In the genomic region with DNA sequence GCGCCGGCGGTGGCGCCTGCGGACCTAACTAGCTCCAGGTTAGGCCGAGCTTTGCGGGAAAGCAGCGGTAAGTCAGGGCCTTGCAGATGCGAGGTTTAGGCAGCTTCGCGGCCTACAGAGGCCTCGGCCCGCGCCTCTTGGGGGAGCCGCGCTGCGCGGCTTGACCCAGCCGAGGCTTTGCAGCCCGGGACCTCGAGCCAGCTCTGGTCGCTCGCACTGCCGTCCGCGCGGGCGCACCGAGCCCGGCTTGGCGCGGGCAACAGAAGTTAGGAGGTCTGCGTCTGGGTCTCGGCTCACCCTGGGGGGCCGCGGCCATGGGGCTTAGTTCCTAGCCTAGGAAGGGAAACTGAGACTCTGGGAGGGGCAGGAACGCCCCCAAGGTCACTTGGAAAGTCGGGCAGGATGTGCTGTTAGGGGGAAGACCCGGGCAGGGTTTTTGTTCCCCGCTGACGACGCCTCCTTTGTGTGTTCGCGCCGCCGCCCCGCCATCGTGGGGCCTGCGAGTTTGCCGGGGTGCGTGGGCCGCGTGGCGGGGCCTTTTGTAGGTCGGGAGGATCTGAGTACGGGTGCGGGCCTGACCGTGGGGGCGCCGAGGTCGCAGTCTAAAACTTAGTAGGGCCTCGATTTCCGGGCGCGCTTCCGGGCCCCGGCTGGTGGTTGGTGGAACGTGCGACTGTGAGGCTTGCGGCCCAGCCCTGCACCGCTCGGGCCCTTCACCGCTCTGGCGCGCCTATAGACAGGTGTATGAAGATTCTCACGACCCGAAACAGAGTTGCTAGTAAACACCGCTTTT, we compare ENCODE assay signal across 9 cellular contexts. TPM values are rescaled to one million over a fixed set of nuclear protein-coding genes. Genes with fewer than 3 reads are reported as not detected.
DNase-seq lines count a peak whose midpoint lies in the region; ATAC-seq, FAIRE-seq and TF ChIP-seq lines count a peak whose summit lies in the region.
"Had no signal": no experiment of that assay in that cellular context is flagged by ENCODE, and none has a peak within 500 bp of the region (broad histone marks: within the 10 kb centered on the region; RNA-seq: fewer than 3 reads in every experiment).

No MANE protein-coding gene starts in this region.

- peak overlapping the region; percentile 87 for H3K4me3 ChIP-seq in CD8-positive, alpha-beta memory T cell (ENCODE audit: low read length)
- peak overlapping the region; percentile 95 for H3K4me3 ChIP-seq in astrocyte (ENCODE audit: insufficient read depth, low read depth, low read length)

- H3K9ac ChIP-seq in astrocyte (ENCODE audit: low read length) = peak overlapping the region; percentile 92

- peak overlapping the region; percentile 92 to 98 (median 97) for H3K4me3 Mint-ChIP-seq in CD8-positive, alpha-beta memory T cell
- H3K4me3 Mint-ChIP-seq in T-helper 1 cell treated with Interleukin-12 subunit alpha and Interleukin-12 subunit beta and Interleukin-4 antibody, amounts not matched to agents 30 μg/mL and 1 μg/mL, for 36 hours = peak overlapping the region; percentile 94
- peak overlapping the region; percentile 99 for H3K4me3 Mint-ChIP-seq in astrocyte (ENCODE audit: unreplicated experiment)

- no peaks in the 10 kb centered on the region for H3K27me3 Mint-ChIP-seq in CD8-positive, alpha-beta memory T cell
- no peaks in the 10 kb centered on the region for H3K27me3 Mint-ChIP-seq in T-helper 1 cell treated with Interleukin-12 subunit alpha and Interleukin-12 subunit beta and Interleukin-4 antibody, amounts not matched to agents 30 μg/mL and 1 μg/mL, for 36 hours (ENCODE audit: low read depth)
- H3K27me3 Mint-ChIP-seq in astrocyte (ENCODE audit: low read depth, unreplicated experiment) = peaks cover 8% of the 10 kb centered on the region

- FAIRE-seq in astrocyte (lab: Jason Lieb, UNC) = no peak

- DNase-seq in CD8-positive, alpha-beta memory T cell = peak; percentile 67 to 85 (median 79)
- DNase-seq in astrocyte (ENCODE audit: low read depth) = no peak
- peak; percentile 64 for DNase-seq in iPS-NIHi7 (ENCODE audit: extremely low spot score)
- DNase-seq in stimulated activated CD4-positive, alpha-beta T cell treated with anti-CD3 and anti-CD28 coated beads, Interleukin-15, amount 100 ng/mL, for 48 hours (ENCODE audit: low read depth in 2 of 2) = peak; percentile 59 to 69
- no peak for DNase-seq in middle frontal gyrus (ENCODE audit: extremely low spot score, low spot score)

- H3K36me3 ChIP-seq in CD8-positive, alpha-beta memory T cell (ENCODE audit: insufficient read depth, low read length) = peaks cover 15% of the 10 kb centered on the region
- peaks cover 8% of the 10 kb centered on the region for H3K36me3 ChIP-seq in astrocyte (ENCODE audit: insufficient read depth, low read length)

- H3K27ac ChIP-seq in CD8-positive, alpha-beta memory T cell (ENCODE audit: low read depth, low read length) = peak overlapping the region; percentile 97
- H3K27ac ChIP-seq in astrocyte (ENCODE audit: low read depth, low read length) = peak overlapping the region; percentile 64

- H3K36me3 Mint-ChIP-seq in CD8-positive, alpha-beta memory T cell = peaks cover 0 to 51% (median 9%) of the 10 kb centered on the region in 3 donors
- peaks cover 30% of the 10 kb centered on the region for H3K36me3 Mint-ChIP-seq in T-helper 1 cell treated with Interleukin-12 subunit alpha and Interleukin-12 subunit beta and Interleukin-4 antibody, amounts not matched to agents 30 μg/mL and 1 μg/mL, for 36 hours (ENCODE audit: low read depth)
- H3K36me3 Mint-ChIP-seq in astrocyte (ENCODE audit: low read depth, unreplicated experiment) = peaks cover 28% of the 10 kb centered on the region

- peaks cover 68% of the 10 kb centered on the region for H3K79me2 ChIP-seq in astrocyte (ENCODE audit: insufficient read depth, low read length)

- peak overlapping the region; percentile 89 for H3K4me2 ChIP-seq in astrocyte (ENCODE audit: low read length)

- CTCF ChIA-PET in CD8-positive, alpha-beta memory T cell (lab: Charles Lee) = interaction anchor here (0.8 to 2.1 kb wide), 7 partner anchors 10 to 249 kb away, joined by 3 to 8 read pairs (median 7); a partner anchor contains a TSS

- H3K9me3 ChIP-seq in CD8-positive, alpha-beta memory T cell (ENCODE audit: low read length) = no peaks in the 10 kb centered on the region
- H3K9me3 ChIP-seq in astrocyte (ENCODE audit: insufficient read depth, low read depth, low read length) = no peaks in the 10 kb centered on the region

- peak overlapping the region; percentile 72 for H2AFZ ChIP-seq in astrocyte (ENCODE audit: low read depth, low read length)

- ATAC-seq in GM19351 (IDR thresholded peaks at IDR 0.05; ENCODE audit: unreplicated experiment) = peak; percentile 58
- ATAC-seq in HG03457 (IDR thresholded peaks at IDR 0.05; ENCODE audit: unreplicated experiment) = peak; percentile 36

- no peaks in the 10 kb centered on the region for H3K9me3 Mint-ChIP-seq in CD8-positive, alpha-beta memory T cell
- no peaks in the 10 kb centered on the region for H3K9me3 Mint-ChIP-seq in T-helper 1 cell treated with Interleukin-12 subunit alpha and Interleukin-12 subunit beta and Interleukin-4 antibody, amounts not matched to agents 30 μg/mL and 1 μg/mL, for 36 hours
- H3K9me3 Mint-ChIP-seq in astrocyte (ENCODE audit: unreplicated experiment) = peaks cover 4% of the 10 kb centered on the region

- H3K4me1 Mint-ChIP-seq in CD8-positive, alpha-beta memory T cell = peaks cover 47 to 68% (median 54%) of the 10 kb centered on the region in 3 donors
- H3K4me1 Mint-ChIP-seq in T-helper 1 cell treated with Interleukin-12 subunit alpha and Interleukin-12 subunit beta and Interleukin-4 antibody, amounts not matched to agents 30 μg/mL and 1 μg/mL, for 36 hours (ENCODE audit: low read depth) = peaks cover 35% of the 10 kb centered on the region
- peaks cover 9% of the 10 kb centered on the region for H3K4me1 Mint-ChIP-seq in astrocyte (ENCODE audit: low read depth, unreplicated experiment)

- H3K4me1 ChIP-seq in CD8-positive, alpha-beta memory T cell (ENCODE audit: insufficient read depth, low read length) = peaks cover 47% of the 10 kb centered on the region
- H3K4me1 ChIP-seq in astrocyte (ENCODE audit: insufficient read depth, low read length) = peaks cover 16% of the 10 kb centered on the region

- H4K20me1 ChIP-seq in astrocyte (ENCODE audit: insufficient read depth, low read length) = peaks cover 45% of the 10 kb centered on the region

- H3K27me3 ChIP-seq in CD8-positive, alpha-beta memory T cell (ENCODE audit: insufficient read depth, low read length, poor library complexity, severe bottlenecking) = no peaks in the 10 kb centered on the region
- H3K27me3 ChIP-seq in astrocyte (ENCODE audit: insufficient read depth, low read length) = no peaks in the 10 kb centered on the region

- no peak for TF ChIP-seq CTCF in astrocyte (IDR thresholded peaks at IDR 0.05; ENCODE audit: insufficient read depth, low read depth, low read length)

- peak overlapping the region; percentile 98 to 99 (median 98) for H3K27ac Mint-ChIP-seq in CD8-positive, alpha-beta memory T cell
- peak overlapping the region; percentile 95 for H3K27ac Mint-ChIP-seq in T-helper 1 cell treated with Interleukin-12 subunit alpha and Interleukin-12 subunit beta and Interleukin-4 antibody, amounts not matched to agents 30 μg/mL and 1 μg/mL, for 36 hours
- H3K27ac Mint-ChIP-seq in astrocyte (ENCODE audit: unreplicated experiment) = peak overlapping the region; percentile 86

- POLR2A ChIA-PET in CD8-positive, alpha-beta memory T cell (lab: Charles Lee) = interaction anchor here (0.5 to 2.3 kb wide), 19 partner anchors 9 to 757 kb away, joined by 3 to 18 read pairs (median 5); a partner anchor contains a TSS

RNA-seq across cellular contexts. Expression of a gene that starts 0.5 kb away (rescaled TPM):
- total RNA-seq in CD8-positive, alpha-beta memory T cell = 10 to 100 TPM; 95.4 to 98.1 TPM
- 94.8 TPM for polyA plus RNA-seq in CD8-positive, alpha-beta memory T cell
- total RNA-seq in astrocyte = 73.6 and 77.2 TPM in 2 replicates

RNA-seq across cellular contexts. Expression of a gene that starts 50.6 kb away (rescaled TPM):
- under 1 TPM in 1 of 2 experiments, not detected in 1; 0.07 TPM for total RNA-seq in CD8-positive, alpha-beta memory T cell
- not detected for polyA plus RNA-seq in CD8-positive, alpha-beta memory T cell
- total RNA-seq in astrocyte = not detected in 2 replicates
- total RNA-seq: glomerular endothelial cell had no signal

RNA-seq across cellular contexts. Expression of a gene that starts 50.9 kb away (rescaled TPM):
- 10 to 100 TPM; 12.9 to 13.2 TPM for total RNA-seq in CD8-positive, alpha-beta memory T cell
- polyA plus RNA-seq in CD8-positive, alpha-beta memory T cell = 14.8 TPM
- total RNA-seq in astrocyte = 0.31 and 0.68 TPM in 2 replicates

Comparison
In these comparisons a context has a peak if more than half of its experiments do, and no peak if none do; other contexts are left out.
1. DNase-seq: peak in CD8-positive, alpha-beta memory T cell (5 of 5), iPS-NIHi7 (single experiment) and stimulated activated CD4-positive, alpha-beta T cell treated with anti-CD3 and anti-CD28 coated beads, Interleukin-15, amount 100 ng/mL, for 48 hours (2 of 2); none in astrocyte (single experiment) and middle frontal gyrus (single experiment).
2. Peak in every context shown above with its lines, with median percentiles within 50 percentile points of each other: H3K27ac Mint-ChIP-seq and H3K4me3 Mint-ChIP-seq.